In the genomic region with DNA sequence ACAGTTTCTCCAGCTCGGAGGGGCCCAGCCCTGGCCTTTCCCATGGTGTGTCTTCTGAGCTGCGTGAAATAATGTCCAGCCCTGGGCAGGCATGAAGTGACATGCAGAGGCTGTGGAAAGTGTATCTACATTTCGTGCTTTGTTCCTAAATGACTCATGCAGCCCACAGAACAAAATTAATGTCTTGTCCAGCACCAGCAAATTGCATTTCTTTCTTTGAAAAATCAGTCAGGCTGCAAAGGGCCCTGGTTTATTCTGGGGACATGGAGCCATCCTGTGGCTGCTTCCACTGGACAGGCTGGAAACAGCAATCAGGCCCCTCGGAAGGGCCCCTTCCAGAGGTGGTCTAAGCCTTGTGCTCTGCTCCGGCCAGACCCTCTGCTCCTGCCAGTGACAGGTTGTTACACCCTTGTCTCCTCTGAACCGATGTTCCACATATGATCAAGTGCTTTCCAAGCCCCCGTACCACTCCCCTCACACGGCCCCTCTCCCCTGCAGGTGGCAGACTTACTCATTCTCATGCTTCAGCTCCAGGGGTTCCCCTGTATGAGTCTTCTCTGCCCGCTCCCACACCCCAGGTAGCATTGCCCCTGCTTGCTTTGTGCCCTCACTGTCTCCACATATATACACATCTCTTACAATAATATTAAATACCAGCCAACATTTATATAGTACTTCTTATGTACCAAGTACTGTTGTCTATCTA, we compare ENCODE assay signal across 12 cellular contexts. TPM values are rescaled to one million over a fixed set of nuclear protein-coding genes. Genes with fewer than 3 reads are reported as not detected.
DNase-seq lines count a peak whose midpoint lies in the region; ATAC-seq and TF ChIP-seq lines count a peak whose summit lies in the region.
"Had no signal": no experiment of that assay in that cellular context is flagged by ENCODE, and none has a peak within 500 bp of the region (broad histone marks: within the 10 kb centered on the region; RNA-seq: fewer than 3 reads in every experiment).

No MANE protein-coding gene starts in this region.

- H3K9me3 Mint-ChIP-seq in activated naive CD4-positive, alpha-beta T cell treated with anti-CD3 and anti-CD28 coated beads for 36 hours, result no peaks in the 10 kb centered on the region
- no peaks in the 10 kb centered on the region for H3K9me3 Mint-ChIP-seq in endothelial cell (ENCODE audit: unreplicated experiment)

- peak; percentile 10 for TF ChIP-seq CTCF in GM13976 (IDR thresholded peaks at IDR 0.05; ENCODE audit: borderline replicate concordance, control extremely low read depth, extremely low read depth, insufficient read depth, missing control alignments)
- TF ChIP-seq CTCF in epithelial cell of esophagus (IDR thresholded peaks at IDR 0.05; ENCODE audit: insufficient read depth, low read depth, low read length, missing control alignments), result no peak
- no peak for TF ChIP-seq CTCF in endothelial cell (IDR thresholded peaks at IDR 0.05; ENCODE audit: unreplicated experiment)

- DNase-seq in GM13976 (ENCODE audit: low spot score) (peak; percentile 38), epithelial cell of esophagus (ENCODE audit: low read depth) (peak; percentile 66), endothelial cell (ENCODE audit: low spot score) (no peak)
- DNase-seq in effector CD8-positive, alpha-beta T cell (lab: John Stamatoyannopoulos, UW), result no peak
- DNase-seq in activated naive CD4-positive, alpha-beta T cell treated with anti-CD3 and anti-CD28 coated beads for 36 hours, result no peak
- DNase-seq: colonic mucosa, DMS153, glutamatergic neuron had no signal

- H3K36me3 Mint-ChIP-seq in activated naive CD4-positive, alpha-beta T cell treated with anti-CD3 and anti-CD28 coated beads for 36 hours (ENCODE audit: low read depth), result no peaks in the 10 kb centered on the region
- no peaks in the 10 kb centered on the region for H3K36me3 Mint-ChIP-seq in endothelial cell (ENCODE audit: low read depth, unreplicated experiment)

- no peak overlapping the region for H3K4me3 Mint-ChIP-seq in activated naive CD4-positive, alpha-beta T cell treated with anti-CD3 and anti-CD28 coated beads for 36 hours
- no peak overlapping the region for H3K4me3 Mint-ChIP-seq in endothelial cell (ENCODE audit: unreplicated experiment)

- ATAC-seq in GM19035 (IDR thresholded peaks at IDR 0.05; ENCODE audit: unreplicated experiment) (peak; percentile 32), HG03442 (IDR thresholded peaks at IDR 0.05; ENCODE audit: unreplicated experiment) (peak; percentile 31)

- in situ Hi-C loops in GM13976 (cut with MboI; ENCODE audit: low sequenced_read_pairs, unreplicated experiment), result no loop called here

- H3K27ac Mint-ChIP-seq in activated naive CD4-positive, alpha-beta T cell treated with anti-CD3 and anti-CD28 coated beads for 36 hours, result no peak overlapping the region
- no peak overlapping the region for H3K27ac Mint-ChIP-seq in endothelial cell (ENCODE audit: unreplicated experiment)

- H3K27me3 Mint-ChIP-seq in activated naive CD4-positive, alpha-beta T cell treated with anti-CD3 and anti-CD28 coated beads for 36 hours (ENCODE audit: low read depth), result no peaks in the 10 kb centered on the region
- H3K27me3 Mint-ChIP-seq in endothelial cell (ENCODE audit: unreplicated experiment), result peaks cover 3% of the 10 kb centered on the region

- intact Hi-C loops in activated naive CD4-positive, alpha-beta T cell treated with anti-CD3 and anti-CD28 coated beads for 36 hours (cut with micrococcal nuclease), result no loop called here

- peaks cover 48% of the 10 kb centered on the region for H3K4me1 Mint-ChIP-seq in activated naive CD4-positive, alpha-beta T cell treated with anti-CD3 and anti-CD28 coated beads for 36 hours (ENCODE audit: low read depth)
- H3K4me1 Mint-ChIP-seq in endothelial cell (ENCODE audit: unreplicated experiment), result peaks cover 5% of the 10 kb centered on the region

- no peak overlapping the region for H3K4me3 ChIP-seq in epithelial cell of esophagus (ENCODE audit: low read length)
- H3K4me3 ChIP-seq: colonic mucosa, prostate gland, vagina had no signal

- CTCF ChIA-PET in activated naive CD4-positive, alpha-beta T cell treated with anti-CD3 and anti-CD28 coated beads for 36 hours (lab: Charles Lee), result interaction anchor here (0.6 to 2.4 kb wide), 3 partner anchors 24 to 1218 kb away, joined by 3 to 11 read pairs (median 4); no protein-coding TSS in a partner anchor

RNA-seq across cellular contexts. Expression of a gene that starts 33.7 kb away (rescaled TPM):
- 1 to 10 TPM; 1.5 to 1.8 TPM for total RNA-seq in activated naive CD4-positive, alpha-beta T cell treated with anti-CD3 and anti-CD28 coated beads for 36 hours
- 5.8 TPM for total RNA-seq in endothelial cell (ENCODE audit: unreplicated experiment)
- total RNA-seq: vagina had no signal

RNA-seq across cellular contexts. Expression of a gene that starts 56.6 kb away (rescaled TPM):
- total RNA-seq in activated naive CD4-positive, alpha-beta T cell treated with anti-CD3 and anti-CD28 coated beads for 36 hours, result 10 to 100 TPM in 1 of 2 experiments, 1 to 10 TPM in 1; 9.0 to 10.7 TPM
- 19.5 TPM for total RNA-seq in endothelial cell (ENCODE audit: unreplicated experiment)

RNA-seq across cellular contexts. Expression of a gene that starts 60.0 kb away (rescaled TPM):
- 10 to 100 TPM; 30.0 to 30.5 TPM for total RNA-seq in activated naive CD4-positive, alpha-beta T cell treated with anti-CD3 and anti-CD28 coated beads for 36 hours
- total RNA-seq in endothelial cell (ENCODE audit: unreplicated experiment), result 71.2 TPM

Comparison
In these comparisons a context has a peak if more than half of its experiments do, and no peak if none do; other contexts are left out.
1. DNase-seq: peak in GM13976 (single experiment) and epithelial cell of esophagus (single experiment); none in effector CD8-positive, alpha-beta T cell (single experiment), activated naive CD4-positive, alpha-beta T cell treated with anti-CD3 and anti-CD28 coated beads for 36 hours (single experiment) and endothelial cell (single experiment).